ENCODE assay signal across 2 cellular contexts in the genomic region with DNA sequence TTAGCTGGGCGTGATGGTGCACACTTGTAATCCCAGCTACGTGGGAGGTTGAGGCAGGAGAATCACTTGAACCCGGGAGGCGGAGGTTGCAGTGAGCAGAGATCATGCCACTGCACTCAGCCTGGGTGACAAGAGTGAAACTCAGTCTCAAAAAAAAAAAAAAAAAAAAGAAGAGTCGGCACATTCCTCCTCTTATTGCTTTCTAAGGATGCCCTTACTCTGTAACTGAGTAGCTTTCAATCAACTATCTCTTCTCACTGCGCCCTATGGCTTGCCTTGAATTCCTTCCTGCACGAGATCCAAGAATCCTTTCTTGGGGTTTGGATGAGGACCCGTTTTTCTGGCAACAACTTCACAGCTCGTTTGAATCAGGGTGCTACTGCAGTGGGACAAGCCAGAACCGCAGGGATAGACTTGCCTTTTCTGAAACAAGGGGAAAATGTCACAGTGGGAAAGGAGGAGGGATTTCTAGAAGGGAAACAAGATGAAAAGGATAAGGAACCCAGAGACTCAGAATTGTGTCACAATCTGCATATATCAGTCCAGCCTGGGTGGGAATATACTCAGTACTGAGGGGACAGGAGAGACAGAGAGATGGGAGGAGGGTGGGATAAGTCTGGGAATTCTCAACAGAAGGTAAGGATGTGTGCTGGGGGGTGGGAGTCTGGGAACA.
TF ChIP-seq lines count a peak whose summit lies in the region.

No MANE protein-coding gene starts in this region.

TF ChIP-seq in K562, 482 proteins besides CTCF, POLR2A, EP300 and RAD21:
- TF ChIP-seq, protein P1, sequence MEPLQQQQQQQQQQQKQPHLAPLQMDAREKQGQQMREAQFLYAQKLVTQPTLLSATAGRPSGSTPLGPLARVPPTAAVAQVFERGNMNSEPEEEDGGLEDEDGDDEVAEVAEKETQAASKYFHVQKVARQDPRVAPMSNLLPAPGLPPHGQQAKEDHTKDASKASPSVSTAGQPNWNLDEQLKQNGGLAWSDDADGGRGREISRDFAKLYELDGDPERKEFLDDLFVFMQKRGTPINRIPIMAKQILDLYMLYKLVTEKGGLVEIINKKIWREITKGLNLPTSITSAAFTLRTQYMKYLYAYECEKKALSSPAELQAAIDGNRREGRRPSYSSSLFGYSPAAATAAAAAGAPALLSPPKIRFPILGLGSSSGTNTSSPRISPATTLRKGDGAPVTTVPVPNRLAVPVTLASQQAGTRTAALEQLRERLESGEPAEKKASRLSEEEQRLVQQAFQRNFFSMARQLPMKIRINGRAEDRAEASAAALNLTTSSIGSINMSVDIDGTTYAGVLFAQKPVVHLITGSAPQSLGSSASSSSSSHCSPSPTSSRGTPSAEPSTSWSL (CRISPR knock-in tag; IDR thresholded peaks at IDR 0.05; ENCODE audit: borderline replicate concordance), result no peak
- TF ChIP-seq ZEB2 (IDR thresholded peaks at IDR 0.05), result no peak
- TF ChIP-seq ZNF77 (CRISPR knock-in tag; IDR thresholded peaks at IDR 0.05), result no peak
- no peak for TF ChIP-seq ZNF398 (CRISPR knock-in tag; IDR thresholded peaks at IDR 0.05)
- peak; percentile 48 for TF ChIP-seq CEBPB (tag; IDR thresholded peaks at IDR 0.05)
- peak; percentile 33; the same call in 1 of the 2 replicates for TF ChIP-seq GATA2 (CRISPR knock-in tag; IDR thresholded peaks at IDR 0.05)
TF ChIP-seq in K562: peak in this region for 2.

TF ChIP-seq in liver, 16 proteins besides CTCF, POLR2A, EP300 and RAD21:
- TF ChIP-seq REST (IDR thresholded peaks at IDR 0.05) (no peak), HNF4G (IDR thresholded peaks at IDR 0.05) (no peak)
